In the genomic region with DNA sequence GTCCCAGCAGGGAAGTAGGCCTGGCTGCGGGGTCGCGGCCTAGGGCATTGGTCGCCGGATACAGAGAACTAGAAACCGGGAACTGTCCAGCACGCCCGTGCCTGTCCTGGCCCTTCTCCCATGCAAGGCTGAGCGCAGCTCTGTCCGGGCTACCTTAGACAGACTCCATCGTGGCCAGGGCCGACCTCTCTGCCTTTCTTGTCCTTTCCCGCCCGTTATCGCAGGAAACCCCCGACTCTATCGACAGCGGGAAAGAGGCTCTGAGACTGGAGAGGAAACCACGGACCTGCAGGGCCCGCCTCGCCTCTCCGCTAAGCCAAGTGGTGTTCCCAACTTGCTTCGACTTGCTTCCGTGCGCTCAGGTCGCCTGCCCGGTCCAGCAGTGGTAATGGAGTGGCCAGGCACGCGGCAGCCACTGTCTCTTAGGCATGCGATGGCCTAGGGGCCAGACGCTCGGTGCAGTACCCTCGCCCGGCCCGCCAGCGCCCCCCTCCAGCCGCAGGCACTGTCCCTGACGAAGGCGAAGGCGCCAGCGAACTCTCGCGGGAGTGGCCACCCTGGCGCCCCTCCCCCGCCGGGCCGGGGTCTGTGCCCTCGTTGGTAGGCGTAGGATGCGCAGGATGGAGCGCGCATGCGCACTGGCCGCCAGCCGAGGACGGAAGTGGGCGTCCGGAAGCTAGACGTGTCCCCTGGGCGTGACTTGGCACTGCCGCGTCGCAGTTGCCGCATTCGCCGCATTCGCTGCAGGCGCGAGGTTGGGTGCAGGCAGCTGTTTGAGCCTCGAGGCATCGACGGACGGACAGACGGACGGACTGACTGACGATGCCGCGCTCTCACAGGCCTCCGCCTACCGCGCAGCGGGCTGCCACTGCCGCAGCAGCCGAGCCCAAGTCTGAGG, we compare ENCODE assay signal across 1 cellular context.
TF ChIP-seq lines count a peak whose summit lies in the region.

No MANE protein-coding gene starts in this region.

TF ChIP-seq in liver, 16 proteins besides CTCF, POLR2A, EP300 and RAD21 (continued from another document):
- TF ChIP-seq GABPA (IDR thresholded peaks at IDR 0.05 in 1 of 2, conservative IDR thresholded peaks at IDR 0.05 in 1 of 2) (peak in 1 of 2 donors; percentile 11), HNF4A (conservative IDR thresholded peaks at IDR 0.05) (no peak)
TF ChIP-seq in liver: peak in this region for 3.
